13 cellular contexts compared by ENCODE assay signal in genomic region chr1:40796939-40797667, GRCh38. TPM values are rescaled to one million over a fixed set of nuclear protein-coding genes. Genes with fewer than 3 reads are reported as not detected.
A peak's percentile ranks its signal among the peaks of the same experiment; 100 is the strongest.
DNase-seq lines count a peak whose midpoint lies in the region; ATAC-seq, FAIRE-seq and TF ChIP-seq lines count a peak whose summit lies in the region.
"Had no signal": no experiment of that assay in that cellular context is flagged by ENCODE, and none has a peak within 500 bp of the region (broad histone marks: within the 10 kb centered on the region; RNA-seq: fewer than 3 reads in every experiment).

No MANE protein-coding gene starts in this region.

- peaks cover 0 to 3% of the 10 kb centered on the region in 2 donors for H3K27me3 Mint-ChIP-seq in CD4-positive, alpha-beta memory T cell
- peaks cover 9% of the 10 kb centered on the region for H3K27me3 Mint-ChIP-seq in chondrocyte (ENCODE audit: low read depth)

- no peaks in the 10 kb centered on the region for H4K20me1 ChIP-seq in osteoblast (ENCODE audit: insufficient read depth, low read length)

- intact Hi-C loops in CD4-positive, alpha-beta memory T cell (cut with micrococcal nuclease), result no loop called here

- H3K4me2 ChIP-seq in osteoblast (ENCODE audit: insufficient read depth, low read length), result peak overlapping the region; percentile 2

- peak overlapping the region in 6 of 7 donors; percentile 14 to 70 (median 50) for H3K27ac Mint-ChIP-seq in CD4-positive, alpha-beta memory T cell
- H3K27ac Mint-ChIP-seq in chondrocyte (ENCODE audit: unreplicated experiment), result peak overlapping the region; percentile 91

- H3K79me2 ChIP-seq in osteoblast (ENCODE audit: insufficient read depth, low read length), result no peaks in the 10 kb centered on the region

- DNase-seq in CD4-positive, alpha-beta memory T cell, result no peak
- DNase-seq in LHCN-M2 (ENCODE audit: low read depth) (peak; percentile 89), chondrocyte (ENCODE audit: low spot score) (no peak), osteoblast (ENCODE audit: insufficient read length, low spot score, missing footprints) (peak; percentile 66), NCI-H1048 (lab: John Stamatoyannopoulos, UW) (no peak), HTR-8/SVneo (ENCODE audit: insufficient read length, low spot score) (no peak)
- DNase-seq: naive B cell; NCI-H187 treated with DMSO at 0.1 percent for 48 hours; SIG-M5; stimulated activated CD4-positive, alpha-beta T cell treated with anti-CD3 and anti-CD28 coated beads, Interleukin-4, amount 100 ng/mL, for 24 hours had no signal

- TF ChIP-seq CTCF in chondrocyte (IDR thresholded peaks at IDR 0.05) (no peak), osteoblast (IDR thresholded peaks at IDR 0.05; ENCODE audit: extremely low read depth, low read depth, low read length) (no peak)

- H3K4me3 ChIP-seq in CD4-positive, alpha-beta memory T cell (ENCODE audit: low read length in 2 of 2), result no peak overlapping the region
- H3K4me3 ChIP-seq in osteoblast (ENCODE audit: insufficient read depth, low read length), result no peak overlapping the region

- no peak for ATAC-seq in GM19324 (IDR thresholded peaks at IDR 0.05; ENCODE audit: low FRiP score, unreplicated experiment)
- no peak for ATAC-seq in HG02970 (IDR thresholded peaks at IDR 0.05; ENCODE audit: low FRiP score, unreplicated experiment)
- ATAC-seq: HCT116 had no signal

- no peaks in the 10 kb centered on the region for H3K36me3 Mint-ChIP-seq in CD4-positive, alpha-beta memory T cell
- H3K36me3 Mint-ChIP-seq in chondrocyte (ENCODE audit: low read depth), result peaks cover 2% of the 10 kb centered on the region
- H3K36me3 Mint-ChIP-seq: naive B cell had no signal

- POLR2A ChIA-PET in CD4-positive, alpha-beta memory T cell (lab: Charles Lee; ENCODE audit: partially characterized antibody), result interaction anchor here (1.2 to 2.6 kb wide), 5 partner anchors 9 to 105 kb away, joined by 3 to 9 read pairs (median 4); partner anchors contain the start of genes CITED4 and NFYC

- FAIRE-seq in HTR-8/SVneo (lab: Jason Lieb, UNC), result no peak

- no peaks in the 10 kb centered on the region for H3K9me3 ChIP-seq in CD4-positive, alpha-beta memory T cell (ENCODE audit: control insufficient read depth in 1 of 2, low read length in 2 of 2)
- no peaks in the 10 kb centered on the region for H3K9me3 ChIP-seq in osteoblast (ENCODE audit: low read depth, low read length)

- H3K36me3 ChIP-seq in CD4-positive, alpha-beta memory T cell (ENCODE audit: insufficient read depth, low read length), result no peaks in the 10 kb centered on the region
- no peaks in the 10 kb centered on the region for H3K36me3 ChIP-seq in osteoblast (ENCODE audit: insufficient read depth, low read length)

- no peak overlapping the region for H3K27ac ChIP-seq in CD4-positive, alpha-beta memory T cell (ENCODE audit: low read depth, low read length)
- H3K27ac ChIP-seq in osteoblast (ENCODE audit: low read depth, low read length), result no peak overlapping the region

- peak overlapping the region; percentile 7 to 90 (median 59) for H3K4me3 Mint-ChIP-seq in CD4-positive, alpha-beta memory T cell
- H3K4me3 Mint-ChIP-seq in chondrocyte (ENCODE audit: unreplicated experiment), result no peak overlapping the region

- H3K4me1 ChIP-seq in CD4-positive, alpha-beta memory T cell (ENCODE audit: insufficient read depth, low read length), result peaks cover 42% of the 10 kb centered on the region
- peaks cover 16% of the 10 kb centered on the region for H3K4me1 ChIP-seq in osteoblast (ENCODE audit: insufficient read depth, low read length)

- H2AFZ ChIP-seq in osteoblast (ENCODE audit: low read length), result no peak overlapping the region

- CTCF ChIA-PET in CD4-positive, alpha-beta memory T cell (lab: Charles Lee; ENCODE audit: partially characterized antibody), result interaction anchor here (1.1 to 4.5 kb wide), 2 partner anchors 22 to 54 kb away, joined by 3 to 32 read pairs; no protein-coding TSS in a partner anchor

- peaks cover 21 to 45% (median 37%) of the 10 kb centered on the region in 4 donors for H3K4me1 Mint-ChIP-seq in CD4-positive, alpha-beta memory T cell
- H3K4me1 Mint-ChIP-seq in chondrocyte (ENCODE audit: low read depth), result peaks cover 57% of the 10 kb centered on the region

- H3K27me3 ChIP-seq in CD4-positive, alpha-beta memory T cell (ENCODE audit: insufficient read depth, low read length), result no peaks in the 10 kb centered on the region
- H3K27me3 ChIP-seq in osteoblast (ENCODE audit: insufficient read depth, low read length), result peaks cover 22% of the 10 kb centered on the region

- no peaks in the 10 kb centered on the region for H3K9me3 Mint-ChIP-seq in CD4-positive, alpha-beta memory T cell
- H3K9me3 Mint-ChIP-seq in chondrocyte (ENCODE audit: low read depth), result no peaks in the 10 kb centered on the region
- H3K9me3 Mint-ChIP-seq: naive B cell had no signal

RNA-seq across cellular contexts. Expression of gene KCNQ4, which starts 13.5 kb away (rescaled TPM):
- total RNA-seq in CD4-positive, alpha-beta memory T cell, result under 1 TPM; 0.20 to 0.33 TPM
- under 1 TPM in 1 of 2 donors, not detected in 1; 0.14 TPM for polyA plus RNA-seq in CD4-positive, alpha-beta memory T cell
- total RNA-seq in LHCN-M2 (2014; rRNA removed) (0.06 and 0.63 TPM in 2 replicates), chondrocyte (0.60 to 3.4 TPM (median 3.0 TPM) in 3 replicates), osteoblast (not detected in 2 replicates)
- polyA plus RNA-seq in LHCN-M2 (2012), result 0.10 TPM

Comparison
In these comparisons a context has a peak if more than half of its experiments do, and no peak if none do; other contexts are left out.
1. DNase-seq: peak in LHCN-M2 (single experiment) and osteoblast (single experiment); none in CD4-positive, alpha-beta memory T cell (0 of 5), chondrocyte (single experiment), NCI-H1048 (single experiment) and HTR-8/SVneo (single experiment).